ENCODE assay signal across 2 cellular contexts in genomic region chr6:3805448-3806123, GRCh38.
TF ChIP-seq lines count a peak whose summit lies in the region.

No MANE protein-coding gene starts in this region.

TF ChIP-seq in IMR-90, 13 proteins besides CTCF, POLR2A, EP300 and RAD21:
- TF ChIP-seq RFX5 (IDR thresholded peaks at IDR 0.05; ENCODE audit: low read depth, low read length) (no peak), CHD1 (IDR thresholded peaks at IDR 0.05; ENCODE audit: low read depth, low read length) (no peak), BHLHE40 (IDR thresholded peaks at IDR 0.05; ENCODE audit: low read depth, low read length) (peak; percentile 50; the same call in 1 of the 2 replicates), NFE2L2 (IDR thresholded peaks at IDR 0.05; ENCODE audit: low read depth, low read length) (no peak), FOS (IDR thresholded peaks at IDR 0.05; ENCODE audit: low read depth, low read length) (no peak), RCOR1 (IDR thresholded peaks at IDR 0.05; ENCODE audit: insufficient replicate concordance, low read length) (no peak), MXI1 (IDR thresholded peaks at IDR 0.05; ENCODE audit: borderline replicate concordance, low read depth, low read length) (no peak), CEBPB (IDR thresholded peaks at IDR 0.05; ENCODE audit: low read depth, low read length) (peak; percentile 51), MAFK (IDR thresholded peaks at IDR 0.05; ENCODE audit: low read depth, low read length) (peak; percentile 77), MAZ (IDR thresholded peaks at IDR 0.05; ENCODE audit: borderline replicate concordance, low read depth, low read length) (no peak), SMC3 (IDR thresholded peaks at IDR 0.05; ENCODE audit: low read depth, low read length) (no peak)
- TF ChIP-seq, protein P1, sequence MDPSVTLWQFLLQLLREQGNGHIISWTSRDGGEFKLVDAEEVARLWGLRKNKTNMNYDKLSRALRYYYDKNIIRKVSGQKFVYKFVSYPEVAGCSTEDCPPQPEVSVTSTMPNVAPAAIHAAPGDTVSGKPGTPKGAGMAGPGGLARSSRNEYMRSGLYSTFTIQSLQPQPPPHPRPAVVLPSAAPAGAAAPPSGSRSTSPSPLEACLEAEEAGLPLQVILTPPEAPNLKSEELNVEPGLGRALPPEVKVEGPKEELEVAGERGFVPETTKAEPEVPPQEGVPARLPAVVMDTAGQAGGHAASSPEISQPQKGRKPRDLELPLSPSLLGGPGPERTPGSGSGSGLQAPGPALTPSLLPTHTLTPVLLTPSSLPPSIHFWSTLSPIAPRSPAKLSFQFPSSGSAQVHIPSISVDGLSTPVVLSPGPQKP (IDR thresholded peaks at IDR 0.05; ENCODE audit: borderline replicate concordance, low read depth, low read length) = no peak
- TF ChIP-seq, protein P2, sequence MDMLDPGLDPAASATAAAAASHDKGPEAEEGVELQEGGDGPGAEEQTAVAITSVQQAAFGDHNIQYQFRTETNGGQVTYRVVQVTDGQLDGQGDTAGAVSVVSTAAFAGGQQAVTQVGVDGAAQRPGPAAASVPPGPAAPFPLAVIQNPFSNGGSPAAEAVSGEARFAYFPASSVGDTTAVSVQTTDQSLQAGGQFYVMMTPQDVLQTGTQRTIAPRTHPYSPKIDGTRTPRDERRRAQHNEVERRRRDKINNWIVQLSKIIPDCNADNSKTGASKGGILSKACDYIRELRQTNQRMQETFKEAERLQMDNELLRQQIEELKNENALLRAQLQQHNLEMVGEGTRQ (IDR thresholded peaks at IDR 0.05; ENCODE audit: low read depth, low read length) = no peak

TF ChIP-seq in HepG2, 621 proteins besides CTCF, POLR2A, EP300 and RAD21 (continues in another document):
- TF ChIP-seq SOX5 (CRISPR knock-in tag; IDR thresholded peaks at IDR 0.05; ENCODE audit: borderline replicate concordance) (no peak; the same call in 1 of the 2 replicates), NPAS2 (CRISPR knock-in tag; IDR thresholded peaks at IDR 0.05; ENCODE audit: borderline replicate concordance) (no peak), ETV5 (CRISPR knock-in tag; IDR thresholded peaks at IDR 0.05; ENCODE audit: borderline replicate concordance) (peak; percentile 87), ZMYM4 (CRISPR knock-in tag; IDR thresholded peaks at IDR 0.05) (no peak; the same call in 1 of the 2 replicates), XBP1 (CRISPR knock-in tag; IDR thresholded peaks at IDR 0.05) (no peak), ZNF263 (CRISPR knock-in tag; IDR thresholded peaks at IDR 0.05) (no peak; the same call in 1 of the 2 replicates), PHF20 (CRISPR knock-in tag; IDR thresholded peaks at IDR 0.05) (0 out of 2 replicates have a peak, but pooled peaks have one; percentile 20), GATAD1 (CRISPR knock-in tag; IDR thresholded peaks at IDR 0.05) (0 out of 2 replicates have a peak, but pooled peaks have one; percentile 33), POGZ (CRISPR knock-in tag; IDR thresholded peaks at IDR 0.05) (0 out of 2 replicates have a peak, but pooled peaks have one; percentile 9), ZUFSP (CRISPR knock-in tag; IDR thresholded peaks at IDR 0.05; ENCODE audit: borderline replicate concordance) (no peak), FOXA3 (CRISPR knock-in tag; IDR thresholded peaks at IDR 0.05) (peak; percentile 36), ZNF33A (CRISPR knock-in tag; IDR thresholded peaks at IDR 0.05; ENCODE audit: borderline replicate concordance) (peak; percentile 82; the same call in 1 of the 2 replicates), PHF5A (CRISPR knock-in tag; IDR thresholded peaks at IDR 0.05; ENCODE audit: low read depth, unreplicated experiment) (no peak), CENPX (CRISPR knock-in tag; IDR thresholded peaks at IDR 0.05) (no peak), FIP1L1 (IDR thresholded peaks at IDR 0.05; ENCODE audit: borderline replicate concordance, insufficient read depth, low read depth, low read length) (no peak), TBP (CRISPR knock-in tag; IDR thresholded peaks at IDR 0.05) (no peak), SIX4 (CRISPR knock-in tag; IDR thresholded peaks at IDR 0.05) (0 out of 2 replicates have a peak, but pooled peaks have one; percentile 25), ZNF678 (CRISPR knock-in tag; IDR thresholded peaks at IDR 0.05) (no peak), EZH2 (conservative IDR thresholded peaks at IDR 0.05; ENCODE audit: low read depth, low read length) (no peak), HHEX (CRISPR knock-in tag; IDR thresholded peaks at IDR 0.05) (no peak), ZNF256 (CRISPR knock-in tag; conservative IDR thresholded peaks at IDR 0.05) (no peak), ZSCAN9 (CRISPR knock-in tag; IDR thresholded peaks at IDR 0.05; ENCODE audit: borderline replicate concordance) (no peak), GATAD2A (CRISPR knock-in tag; IDR thresholded peaks at IDR 0.05) (no peak; the same call in 1 of the 2 replicates), ZMAT5 (CRISPR knock-in tag; IDR thresholded peaks at IDR 0.05; ENCODE audit: borderline replicate concordance, low read depth) (no peak), ZKSCAN8 (CRISPR knock-in tag; IDR thresholded peaks at IDR 0.05; ENCODE audit: borderline replicate concordance) (peak; percentile 71), ZNF33B (CRISPR knock-in tag; IDR thresholded peaks at IDR 0.05) (peak; percentile 27; the same call in 1 of the 2 replicates), CCDC6 (CRISPR knock-in tag; IDR thresholded peaks at IDR 0.05) (no peak), ZNF281 (CRISPR knock-in tag; IDR thresholded peaks at IDR 0.05; ENCODE audit: borderline replicate concordance) (peak; percentile 41; the same call in 1 of the 2 replicates)
- TF ChIP-seq, protein P3, sequence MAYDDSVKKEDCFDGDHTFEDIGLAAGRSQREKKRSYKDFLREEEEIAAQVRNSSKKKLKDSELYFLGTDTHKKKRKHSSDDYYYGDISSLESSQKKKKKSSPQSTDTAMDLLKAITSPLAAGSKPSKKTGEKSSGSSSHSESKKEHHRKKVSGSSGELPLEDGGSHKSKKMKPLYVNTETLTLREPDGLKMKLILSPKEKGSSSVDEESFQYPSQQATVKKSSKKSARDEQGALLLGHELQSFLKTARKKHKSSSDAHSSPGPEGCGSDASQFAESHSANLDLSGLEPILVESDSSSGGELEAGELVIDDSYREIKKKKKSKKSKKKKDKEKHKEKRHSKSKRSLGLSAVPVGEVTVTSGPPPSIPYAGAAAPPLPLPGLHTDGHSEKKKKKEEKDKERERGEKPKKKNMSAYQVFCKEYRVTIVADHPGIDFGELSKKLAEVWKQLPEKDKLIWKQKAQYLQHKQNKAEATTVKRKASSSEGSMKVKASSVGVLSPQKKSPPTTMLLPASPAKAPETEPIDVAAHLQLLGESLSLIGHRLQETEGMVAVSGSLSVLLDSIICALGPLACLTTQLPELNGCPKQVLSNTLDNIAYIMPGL (CRISPR knock-in tag; IDR thresholded peaks at IDR 0.05; ENCODE audit: borderline replicate concordance in 1 of 2, low read depth in 1 of 2) = no peak
- TF ChIP-seq, protein P4, sequence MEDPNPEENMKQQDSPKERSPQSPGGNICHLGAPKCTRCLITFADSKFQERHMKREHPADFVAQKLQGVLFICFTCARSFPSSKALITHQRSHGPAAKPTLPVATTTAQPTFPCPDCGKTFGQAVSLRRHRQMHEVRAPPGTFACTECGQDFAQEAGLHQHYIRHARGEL (CRISPR knock-in tag; IDR thresholded peaks at IDR 0.05) = no peak
- TF ChIP-seq, protein P5, sequence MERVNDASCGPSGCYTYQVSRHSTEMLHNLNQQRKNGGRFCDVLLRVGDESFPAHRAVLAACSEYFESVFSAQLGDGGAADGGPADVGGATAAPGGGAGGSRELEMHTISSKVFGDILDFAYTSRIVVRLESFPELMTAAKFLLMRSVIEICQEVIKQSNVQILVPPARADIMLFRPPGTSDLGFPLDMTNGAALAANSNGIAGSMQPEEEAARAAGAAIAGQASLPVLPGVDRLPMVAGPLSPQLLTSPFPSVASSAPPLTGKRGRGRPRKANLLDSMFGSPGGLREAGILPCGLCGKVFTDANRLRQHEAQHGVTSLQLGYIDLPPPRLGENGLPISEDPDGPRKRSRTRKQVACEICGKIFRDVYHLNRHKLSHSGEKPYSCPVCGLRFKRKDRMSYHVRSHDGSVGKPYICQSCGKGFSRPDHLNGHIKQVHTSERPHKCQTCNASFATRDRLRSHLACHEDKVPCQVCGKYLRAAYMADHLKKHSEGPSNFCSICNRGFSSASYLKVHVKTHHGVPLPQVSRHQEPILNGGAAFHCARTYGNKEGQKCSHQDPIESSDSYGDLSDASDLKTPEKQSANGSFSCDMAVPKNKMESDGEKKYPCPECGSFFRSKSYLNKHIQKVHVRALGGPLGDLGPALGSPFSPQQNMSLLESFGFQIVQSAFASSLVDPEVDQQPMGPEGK (CRISPR knock-in tag; IDR thresholded peaks at IDR 0.05) = peak; percentile 46; the same call in 1 of the 2 replicates
- TF ChIP-seq, protein P6, sequence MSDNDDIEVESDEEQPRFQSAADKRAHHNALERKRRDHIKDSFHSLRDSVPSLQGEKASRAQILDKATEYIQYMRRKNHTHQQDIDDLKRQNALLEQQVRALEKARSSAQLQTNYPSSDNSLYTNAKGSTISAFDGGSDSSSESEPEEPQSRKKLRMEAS (IDR thresholded peaks at IDR 0.05) = peak; percentile 47; the same call in 1 of the 2 replicates
- TF ChIP-seq, protein P7, sequence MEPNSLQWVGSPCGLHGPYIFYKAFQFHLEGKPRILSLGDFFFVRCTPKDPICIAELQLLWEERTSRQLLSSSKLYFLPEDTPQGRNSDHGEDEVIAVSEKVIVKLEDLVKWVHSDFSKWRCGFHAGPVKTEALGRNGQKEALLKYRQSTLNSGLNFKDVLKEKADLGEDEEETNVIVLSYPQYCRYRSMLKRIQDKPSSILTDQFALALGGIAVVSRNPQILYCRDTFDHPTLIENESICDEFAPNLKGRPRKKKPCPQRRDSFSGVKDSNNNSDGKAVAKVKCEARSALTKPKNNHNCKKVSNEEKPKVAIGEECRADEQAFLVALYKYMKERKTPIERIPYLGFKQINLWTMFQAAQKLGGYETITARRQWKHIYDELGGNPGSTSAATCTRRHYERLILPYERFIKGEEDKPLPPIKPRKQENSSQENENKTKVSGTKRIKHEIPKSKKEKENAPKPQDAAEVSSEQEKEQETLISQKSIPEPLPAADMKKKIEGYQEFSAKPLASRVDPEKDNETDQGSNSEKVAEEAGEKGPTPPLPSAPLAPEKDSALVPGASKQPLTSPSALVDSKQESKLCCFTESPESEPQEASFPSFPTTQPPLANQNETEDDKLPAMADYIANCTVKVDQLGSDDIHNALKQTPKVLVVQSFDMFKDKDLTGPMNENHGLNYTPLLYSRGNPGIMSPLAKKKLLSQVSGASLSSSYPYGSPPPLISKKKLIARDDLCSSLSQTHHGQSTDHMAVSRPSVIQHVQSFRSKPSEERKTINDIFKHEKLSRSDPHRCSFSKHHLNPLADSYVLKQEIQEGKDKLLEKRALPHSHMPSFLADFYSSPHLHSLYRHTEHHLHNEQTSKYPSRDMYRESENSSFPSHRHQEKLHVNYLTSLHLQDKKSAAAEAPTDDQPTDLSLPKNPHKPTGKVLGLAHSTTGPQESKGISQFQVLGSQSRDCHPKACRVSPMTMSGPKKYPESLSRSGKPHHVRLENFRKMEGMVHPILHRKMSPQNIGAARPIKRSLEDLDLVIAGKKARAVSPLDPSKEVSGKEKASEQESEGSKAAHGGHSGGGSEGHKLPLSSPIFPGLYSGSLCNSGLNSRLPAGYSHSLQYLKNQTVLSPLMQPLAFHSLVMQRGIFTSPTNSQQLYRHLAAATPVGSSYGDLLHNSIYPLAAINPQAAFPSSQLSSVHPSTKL (CRISPR knock-in tag; IDR thresholded peaks at IDR 0.05) = no peak
